Comparison of ENCODE assay signal across 8 cellular contexts in the genomic region with DNA sequence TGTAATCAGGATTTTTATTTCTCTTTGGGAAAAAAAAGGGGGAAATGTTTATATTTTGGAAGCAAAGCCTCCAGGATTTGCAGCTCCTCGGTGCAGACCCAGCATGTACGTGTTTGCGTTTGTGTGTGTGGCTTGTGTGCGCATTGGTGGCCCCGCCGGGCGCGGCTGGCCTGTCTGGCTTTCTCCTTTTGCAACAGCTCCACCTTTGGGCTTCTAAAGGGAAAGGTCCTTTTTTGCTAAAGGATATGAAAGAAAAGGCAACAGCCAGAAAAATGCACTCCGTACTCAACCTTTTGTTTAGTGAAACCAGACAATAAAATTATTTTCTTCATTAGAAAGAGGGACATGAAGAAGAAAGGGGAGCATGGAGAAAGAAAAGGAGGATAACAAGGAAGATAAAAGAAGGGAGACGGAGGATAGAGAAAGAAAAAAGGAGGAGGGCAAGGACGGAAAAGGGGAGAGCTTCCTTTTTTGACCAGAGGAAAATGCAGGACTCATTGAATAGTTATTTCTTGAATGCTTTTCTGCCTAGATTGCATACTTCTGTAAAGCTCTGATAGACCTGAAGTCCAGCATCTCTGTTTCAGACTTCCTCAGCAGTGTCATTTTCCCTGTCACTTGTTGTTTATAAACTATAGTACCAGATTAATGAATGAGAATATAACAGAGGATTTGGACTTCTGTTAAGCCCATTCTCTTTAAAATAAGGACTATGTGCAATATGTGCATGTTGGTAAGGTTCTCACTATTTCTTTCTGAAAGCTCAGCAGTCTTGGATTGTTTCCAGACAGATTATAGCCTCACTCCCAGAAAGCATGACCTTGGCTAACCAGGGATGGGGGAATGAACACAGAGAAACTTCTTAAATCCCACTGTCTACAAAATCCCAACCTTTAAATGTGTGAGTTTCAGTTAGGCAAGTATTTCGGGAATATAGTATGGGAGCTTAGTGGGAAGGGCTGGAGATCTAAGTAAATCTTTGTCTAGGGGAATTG.
DNase-seq lines count a peak whose midpoint lies in the region; ATAC-seq and TF ChIP-seq lines count a peak whose summit lies in the region.

No MANE protein-coding gene starts in this region.

- WGBS in iPS DF 6.9 (ENCODE audit: insufficient coverage, insufficient read length) = no CpG with 5 or more reads among the region's 12 CpGs

- no peak for TF ChIP-seq POLR2A in GM18505 (IDR thresholded peaks at IDR 0.05; ENCODE audit: borderline replicate concordance, extremely low read depth, insufficient read depth, insufficient read length)

- H3K27ac ChIP-seq in iPS DF 6.9 (ENCODE audit: low read length) = no peak overlapping the region
- H3K27ac ChIP-seq in substantia nigra (ENCODE audit: low read depth, low read length, poor library complexity, severe bottlenecking) = no peak overlapping the region

- H3K9me3 ChIP-seq in iPS DF 6.9 (ENCODE audit: control insufficient read depth, insufficient read depth, low read length) = no peaks in the 10 kb centered on the region

- peak; percentile 55 for DNase-seq in DMS 273 treated with DMSO at 0.1 percent for 48 hours (lab: John Stamatoyannopoulos, UW)
- DNase-seq in NCI-H2171 (lab: John Stamatoyannopoulos, UW) = peak; percentile 64
- DNase-seq in anterior cingulate cortex (lab: John Stamatoyannopoulos, UW) = peak in 45 of 58 donors; percentile 2 to 79 (median 24)
- peak; percentile 37 for DNase-seq in iPS DF 6.9 (ENCODE audit: low read depth, low spot score)
- peak in 31 of 49 donors; percentile 0 to 50 (median 16) for DNase-seq in substantia nigra (lab: John Stamatoyannopoulos, UW)

- H3K36me3 ChIP-seq in iPS DF 6.9 (ENCODE audit: control insufficient read depth, insufficient read depth, low read length) = no peaks in the 10 kb centered on the region

- ATAC-seq in HG02759 (IDR thresholded peaks at IDR 0.05; ENCODE audit: unreplicated experiment) (peak; percentile 52), GM18505 (IDR thresholded peaks at IDR 0.05; ENCODE audit: unreplicated experiment) (no peak), HG03457 (IDR thresholded peaks at IDR 0.05; ENCODE audit: unreplicated experiment) (no peak)

- H3K27me3 ChIP-seq in iPS DF 6.9 (ENCODE audit: control insufficient read depth, insufficient read depth, low read length) = no peaks in the 10 kb centered on the region; the same call in 1 of the 2 replicates

- no peak overlapping the region for H3K4me3 ChIP-seq in iPS DF 6.9 (ENCODE audit: low read length)

- H3K4me1 ChIP-seq in iPS DF 6.9 (ENCODE audit: control insufficient read depth, insufficient read depth, low read length) = no peaks in the 10 kb centered on the region
